ENCODE assay signal across 19 cellular contexts in genomic region chr7:26759108-26759507, GRCh38.
A peak's percentile ranks its signal among the peaks of the same experiment; 100 is the strongest.
DNase-seq lines count a peak whose midpoint lies in the region; ATAC-seq and TF ChIP-seq lines count a peak whose summit lies in the region.
"Had no signal": no experiment of that assay in that cellular context is flagged by ENCODE, and none has a peak within 500 bp of the region (broad histone marks: within the 10 kb centered on the region; RNA-seq: fewer than 3 reads in every experiment).

No MANE protein-coding gene starts in this region.

- H3K9me3 ChIP-seq in WERI-Rb-1 (ENCODE audit: severe bottlenecking) = no peaks in the 10 kb centered on the region

- DNase-seq in DMS53 (lab: John Stamatoyannopoulos, UW) = peak; percentile 94
- DNase-seq in NCI-H524 (lab: John Stamatoyannopoulos, UW) = peak; percentile 56 to 78
- peak; percentile 44 for DNase-seq in WERI-Rb-1
- DNase-seq in NCI-H1930 (lab: John Stamatoyannopoulos, UW) = no peak
- DNase-seq: Calu3; CD8-positive, alpha-beta T cell; DND-41; EL; H7; HFFc6; KBM-7 had no signal

- H3K27ac ChIP-seq in WERI-Rb-1 = no peak overlapping the region
- H3K27ac ChIP-seq: BLaER1 treated with 17β-estradiol and CSF1 and Interleukin-3, amounts not matched to agents 10 nM and 100 nM had no signal

- H3K27me3 ChIP-seq in WERI-Rb-1 (ENCODE audit: insufficient read depth, low read depth, severe bottlenecking) = no peaks in the 10 kb centered on the region
- H3K27me3 ChIP-seq: BLaER1 treated with 17β-estradiol and CSF1 and Interleukin-3, amounts not matched to agents 10 nM and 100 nM had no signal

- TF ChIP-seq CTCF in WERI-Rb-1 (IDR thresholded peaks at IDR 0.05; ENCODE audit: low read depth, low read length) = no peak

- ATAC-seq in HG03460 (IDR thresholded peaks at IDR 0.05; ENCODE audit: unreplicated experiment) (no peak), GM18517 (IDR thresholded peaks at IDR 0.05; ENCODE audit: unreplicated experiment) (no peak), HG02759 (IDR thresholded peaks at IDR 0.05; ENCODE audit: unreplicated experiment) (no peak)
- ATAC-seq: CD8-positive, alpha-beta T cell; GM12878; GM23338; HCT116; HepG2 had no signal

- H3K4me3 ChIP-seq in WERI-Rb-1 (ENCODE audit: low read depth, low read length) = no peak overlapping the region
- H3K4me3 ChIP-seq: BLaER1 treated with 17β-estradiol and CSF1 and Interleukin-3, amounts not matched to agents 10 nM and 100 nM; GM12878; GM23338 had no signal

- H3K36me3 ChIP-seq in WERI-Rb-1 = no peaks in the 10 kb centered on the region
- H3K36me3 ChIP-seq: BLaER1 treated with 17β-estradiol and CSF1 and Interleukin-3, amounts not matched to agents 10 nM and 100 nM had no signal

Comparison
In these comparisons a context has a peak if more than half of its experiments do, and no peak if none do; other contexts are left out.
1. DNase-seq: peak in DMS53 (single experiment), NCI-H524 (2 of 2) and WERI-Rb-1 (single experiment); none in NCI-H1930 (0 of 2).